In the genomic region with DNA sequence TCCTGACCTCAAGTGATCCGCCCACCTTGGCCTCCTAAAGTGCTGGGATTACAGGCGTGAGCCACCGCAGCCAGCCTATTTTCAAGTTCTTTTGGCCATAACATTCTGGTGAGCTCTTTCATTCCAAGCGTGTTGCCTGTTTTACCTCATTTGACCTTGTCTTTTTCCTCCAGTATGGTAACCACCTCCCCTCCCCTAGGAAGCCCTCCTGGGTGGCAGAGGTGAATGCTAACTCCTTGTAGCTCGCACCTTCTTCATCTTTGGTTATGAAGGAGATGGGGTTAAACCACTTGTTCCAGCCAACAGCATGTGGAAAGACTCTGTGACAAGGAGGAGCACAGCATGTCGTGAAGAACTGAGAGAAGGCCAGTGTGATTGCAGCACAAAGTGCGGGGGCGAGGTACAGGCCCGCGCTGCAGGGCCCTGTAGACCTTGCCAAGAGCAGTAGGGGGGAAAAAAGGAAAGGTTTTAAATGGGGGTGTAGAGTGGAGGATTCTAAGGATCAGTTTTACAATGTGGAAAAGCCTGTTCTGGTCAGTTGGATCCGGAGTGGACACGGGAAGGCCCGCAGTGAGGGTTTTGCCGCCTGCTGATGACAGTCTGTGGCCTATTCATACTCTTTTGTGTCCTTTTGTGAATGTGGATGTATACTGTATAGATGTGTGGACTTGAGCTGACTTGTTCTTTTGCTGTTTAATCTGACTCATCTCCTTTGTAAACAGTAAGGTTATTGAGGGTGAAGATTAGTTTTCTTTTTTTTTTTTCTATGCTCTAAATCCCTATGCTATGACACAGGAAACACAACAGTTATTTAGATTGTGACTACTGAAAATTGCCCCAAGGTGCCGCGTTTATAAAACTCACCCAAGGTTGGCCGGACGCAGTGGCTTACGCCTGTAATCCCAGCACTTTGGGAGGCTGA, we compare ENCODE assay signal across 9 cellular contexts. TPM values are rescaled to one million over a fixed set of nuclear protein-coding genes. Genes with fewer than 3 reads are reported as not detected.
DNase-seq lines count a peak whose midpoint lies in the region; ATAC-seq and TF ChIP-seq lines count a peak whose summit lies in the region.
"Had no signal": no experiment of that assay in that cellular context is flagged by ENCODE, and none has a peak within 500 bp of the region (broad histone marks: within the 10 kb centered on the region; RNA-seq: fewer than 3 reads in every experiment).

No MANE protein-coding gene starts in this region.

- in situ Hi-C loops in gastrocnemius medialis (cut with MboI; ENCODE audit: low sequenced_read_pairs in 4 of 4), result no loop called here

- H3K4me3 ChIP-seq in RWPE2 (ENCODE audit: severe bottlenecking) (no peak overlapping the region), foreskin fibroblast (ENCODE audit: low read depth in 1 of 2, low read length in 2 of 2) (no peak overlapping the region), gastrocnemius medialis (no peak overlapping the region)
- H3K4me3 ChIP-seq: SJCRH30 had no signal

- H3K27ac ChIP-seq in RWPE2 (ENCODE audit: poor library complexity, severe bottlenecking), result peak overlapping the region; percentile 93
- H3K27ac ChIP-seq in gastrocnemius medialis, result peak overlapping the region; percentile 37 to 76 (median 56)
- H3K27ac ChIP-seq: SJCRH30 had no signal

- no peaks in the 10 kb centered on the region for H3K27me3 ChIP-seq in RWPE2 (ENCODE audit: insufficient read depth, poor library complexity, severe bottlenecking)
- H3K27me3 ChIP-seq in gastrocnemius medialis, result no peaks in the 10 kb centered on the region
- H3K27me3 ChIP-seq: SJCRH30 had no signal

- intact Hi-C loops in gastrocnemius medialis (cut with DNase I; ENCODE audit: low total_unique reads), result no loop called here

- peak; percentile 97 for ATAC-seq in RWPE2 (ENCODE audit: low read depth)
- ATAC-seq in gastrocnemius medialis, result peak; percentile 37 to 41
- no peak for ATAC-seq in HG03175 (IDR thresholded peaks at IDR 0.05; ENCODE audit: unreplicated experiment)
- no peak for ATAC-seq in GM21528 (IDR thresholded peaks at IDR 0.05; ENCODE audit: low FRiP score, unreplicated experiment)

- H3K36me3 ChIP-seq in RWPE2 (ENCODE audit: low read depth) (no peaks in the 10 kb centered on the region), gastrocnemius medialis (peaks cover 0 to 9% of the 10 kb centered on the region in 2 donors)
- H3K36me3 ChIP-seq: SJCRH30 had no signal

- DNase-seq in EL, result peak; percentile 83
- DNase-seq in RWPE2 (ENCODE audit: low spot score), result no peak
- DNase-seq in foreskin fibroblast, result peak; percentile 82 to 90
- peak in 1 of 2 donors; percentile 51 for DNase-seq in gastrocnemius medialis
- DNase-seq in cerebellar nuclear complex (lab: John Stamatoyannopoulos, UW), result no peak
- DNase-seq in stimulated activated CD4-positive, alpha-beta T cell treated with anti-CD3 and anti-CD28 coated beads, Interleukin-2, amount 100 ng/mL, for 48 hours, result no peak

- H3K9me3 ChIP-seq in RWPE2 (ENCODE audit: severe bottlenecking), result no peaks in the 10 kb centered on the region
- H3K9me3 ChIP-seq in gastrocnemius medialis, result no peaks in the 10 kb centered on the region
- H3K9me3 ChIP-seq: SJCRH30 had no signal

- no peak for TF ChIP-seq POLR2A in gastrocnemius medialis (IDR thresholded peaks at IDR 0.05)

- H3K4me1 ChIP-seq in RWPE2 (ENCODE audit: insufficient read depth, poor library complexity, severe bottlenecking) (peaks cover 6% of the 10 kb centered on the region), gastrocnemius medialis (peaks cover 13 to 16% of the 10 kb centered on the region in 2 donors)
- H3K4me1 ChIP-seq: SJCRH30 had no signal

- TF ChIP-seq CTCF in RWPE2 (IDR thresholded peaks at IDR 0.05; ENCODE audit: poor library complexity, severe bottlenecking) (peak; percentile 9), foreskin fibroblast (IDR thresholded peaks at IDR 0.05; ENCODE audit: low read depth, low read length) (no peak), gastrocnemius medialis (IDR thresholded peaks at IDR 0.05 in 4 of 5, conservative IDR thresholded peaks at IDR 0.05 in 1 of 5) (no peak)

RNA-seq across cellular contexts. Expression of a gene that starts 7.5 kb away (rescaled TPM):
- total RNA-seq in gastrocnemius medialis, result 1 to 10 TPM; 6.0 to 7.1 (median 6.8) TPM

RNA-seq across cellular contexts. Expression of a gene that starts 33.1 kb away (rescaled TPM):
- total RNA-seq in gastrocnemius medialis, result 10 to 100 TPM; 36.5 to 56.3 (median 44.5) TPM

RNA-seq across cellular contexts. Expression of a gene that starts 47.4 kb away (rescaled TPM):
- 100 to 1,000 TPM; 128 to 242 (median 179) TPM for total RNA-seq in gastrocnemius medialis
- total RNA-seq: SJCRH30 had no signal

Comparison
In these comparisons a context has a peak if more than half of its experiments do, and no peak if none do; other contexts are left out.
1. DNase-seq: peak in EL (single experiment) and foreskin fibroblast (2 of 2); none in RWPE2 (single experiment), cerebellar nuclear complex (0 of 2) and stimulated activated CD4-positive, alpha-beta T cell treated with anti-CD3 and anti-CD28 coated beads, Interleukin-2, amount 100 ng/mL, for 48 hours (0 of 2).
2. ATAC-seq: peak in RWPE2 (single experiment) and gastrocnemius medialis (2 of 2); none in HG03175 (single experiment) and GM21528 (single experiment).